In genomic region chr11:133964946-133965632, GRCh38 we compare ENCODE assay signal across 19 cellular contexts. TPM values are rescaled to one million over a fixed set of nuclear protein-coding genes. Genes with fewer than 3 reads are reported as not detected.
A peak's percentile ranks its signal among the peaks of the same experiment; 100 is the strongest.
DNase-seq lines count a peak whose midpoint lies in the region; ATAC-seq, FAIRE-seq and TF ChIP-seq lines count a peak whose summit lies in the region.
"Had no signal": no experiment of that assay in that cellular context is flagged by ENCODE, and none has a peak within 500 bp of the region (broad histone marks: within the 10 kb centered on the region; RNA-seq: fewer than 3 reads in every experiment).

No MANE protein-coding gene starts in this region.

- TF ChIP-seq CTCF in cardiac fibroblast (IDR thresholded peaks at IDR 0.05; ENCODE audit: low read depth, low read length), result no peak
- TF ChIP-seq CTCF in mucosa of descending colon (IDR thresholded peaks at IDR 0.05), result no peak

- no peaks in the 10 kb centered on the region for H3K36me3 Mint-ChIP-seq in activated CD4-positive, alpha-beta memory T cell treated with anti-CD3 and anti-CD28 coated beads for 36 hours
- H3K36me3 Mint-ChIP-seq: stimulated activated effector memory CD8-positive, alpha-beta T cell treated with anti-CD3 and anti-CD28 coated beads, Interleukin-12 subunit alpha, Interleukin-12 subunit beta, amount 100 ng/mL, for 72 hours had no signal

- ATAC-seq in HG03571 (IDR thresholded peaks at IDR 0.05; ENCODE audit: unreplicated experiment), result no peak
- ATAC-seq in HG02678 (IDR thresholded peaks at IDR 0.05; ENCODE audit: unreplicated experiment), result no peak
- no peak for ATAC-seq in mucosa of descending colon
- ATAC-seq: pancreas; stimulated activated effector memory CD8-positive, alpha-beta T cell treated with anti-CD3 and anti-CD28 coated beads, Interleukin-12 subunit alpha, Interleukin-12 subunit beta, amount 100 ng/mL, for 72 hours had no signal

- FAIRE-seq in HTR-8/SVneo (lab: Jason Lieb, UNC), result no peak
- FAIRE-seq: pancreas had no signal

- H3K27me3 Mint-ChIP-seq in activated CD4-positive, alpha-beta memory T cell treated with anti-CD3 and anti-CD28 coated beads for 36 hours, result peaks cover 7% of the 10 kb centered on the region

- CTCF ChIA-PET in activated CD4-positive, alpha-beta memory T cell treated with anti-CD3 and anti-CD28 coated beads for 36 hours (lab: Charles Lee), result no interaction called here

- intact Hi-C loops in activated CD4-positive, alpha-beta memory T cell treated with anti-CD3 and anti-CD28 coated beads for 36 hours (cut with micrococcal nuclease), result no loop called here
- intact Hi-C loops in mucosa of descending colon (cut with DNase I, micrococcal nuclease), result no loop called here

- POLR2A ChIA-PET in activated CD4-positive, alpha-beta memory T cell treated with anti-CD3 and anti-CD28 coated beads for 36 hours (lab: Charles Lee), result no interaction called here

- H3K4me3 Mint-ChIP-seq in activated CD4-positive, alpha-beta memory T cell treated with anti-CD3 and anti-CD28 coated beads for 36 hours, result no peak overlapping the region
- H3K4me3 Mint-ChIP-seq: stimulated activated effector memory CD8-positive, alpha-beta T cell treated with anti-CD3 and anti-CD28 coated beads, Interleukin-12 subunit alpha, Interleukin-12 subunit beta, amount 100 ng/mL, for 72 hours; T-helper 2 cell treated with Interferon-gamma antibody and Interleukin-4, amounts not matched to agents 5 μg/mL and 100 μg/mL, for 36 hours had no signal

- no peaks in the 10 kb centered on the region for H3K9me3 Mint-ChIP-seq in activated CD4-positive, alpha-beta memory T cell treated with anti-CD3 and anti-CD28 coated beads for 36 hours
- H3K9me3 Mint-ChIP-seq: T-helper 2 cell treated with Interferon-gamma antibody and Interleukin-4, amounts not matched to agents 5 μg/mL and 100 μg/mL, for 36 hours had no signal

- H3K4me1 ChIP-seq in mucosa of descending colon (ENCODE audit: low read depth), result no peaks in the 10 kb centered on the region
- H3K4me1 ChIP-seq: pancreas, Peyer's patch had no signal

- no peak overlapping the region for H3K27ac Mint-ChIP-seq in activated CD4-positive, alpha-beta memory T cell treated with anti-CD3 and anti-CD28 coated beads for 36 hours
- H3K27ac Mint-ChIP-seq: stimulated activated effector memory CD8-positive, alpha-beta T cell treated with anti-CD3 and anti-CD28 coated beads, Interleukin-12 subunit alpha, Interleukin-12 subunit beta, amount 100 ng/mL, for 72 hours; T-helper 2 cell treated with Interferon-gamma antibody and Interleukin-4, amounts not matched to agents 5 μg/mL and 100 μg/mL, for 36 hours had no signal

- DNase-seq in AG08395 (ENCODE audit: low spot score) (peak; percentile 73), HTR-8/SVneo (ENCODE audit: insufficient read length, low spot score) (peak; percentile 48), cardiac fibroblast (ENCODE audit: low read depth in 2 of 2) (peak; percentile 11 to 70), medulla oblongata (ENCODE audit: extremely low spot score) (peak; percentile 37), mucosa of descending colon (no peak)
- no peak for DNase-seq in activated CD4-positive, alpha-beta memory T cell treated with anti-CD3 and anti-CD28 coated beads for 36 hours
- DNase-seq: activated CD4-positive, alpha-beta T cell treated with anti-CD3 and anti-CD28 coated beads, Interleukin-2, amount 50 U/mL, for 48 hours; activated effector memory CD4-positive, alpha-beta T cell treated with Interleukin-2 at 50 U/mL for 16 hours; brain microvascular endothelial cell; HCEC 1CT; midbrain; NCI-H510A; Peyer's patch; stimulated activated CD4-positive, alpha-beta T cell treated with anti-CD3 and anti-CD28 coated beads, Interleukin-2, amount 100 ng/mL, for 48 hours had no signal

- peaks cover 12% of the 10 kb centered on the region for H3K4me1 Mint-ChIP-seq in activated CD4-positive, alpha-beta memory T cell treated with anti-CD3 and anti-CD28 coated beads for 36 hours (ENCODE audit: low read depth)

- H3K4me3 ChIP-seq in cardiac fibroblast (replicated peaks in 1 of 2; ENCODE audit: low read depth in 2 of 2, low read length in 2 of 2), result no peak overlapping the region
- no peak overlapping the region for H3K4me3 ChIP-seq in mucosa of descending colon
- H3K4me3 ChIP-seq: pancreas, Peyer's patch had no signal

- no peaks in the 10 kb centered on the region for H3K36me3 ChIP-seq in mucosa of descending colon (ENCODE audit: low read depth)
- H3K36me3 ChIP-seq: brain microvascular endothelial cell, pancreas, Peyer's patch had no signal

- no peaks in the 10 kb centered on the region for H3K9me3 ChIP-seq in mucosa of descending colon
- H3K9me3 ChIP-seq: pancreas, Peyer's patch had no signal

RNA-seq across cellular contexts. Expression of gene IGSF9B, which starts 8.3 kb away (rescaled TPM):
- 10 to 100 TPM; 24.6 to 30.3 TPM for total RNA-seq in activated CD4-positive, alpha-beta memory T cell treated with anti-CD3 and anti-CD28 coated beads for 36 hours
- total RNA-seq in mucosa of descending colon, result 10 to 100 TPM in 1 of 3 donors, 1 to 10 TPM in 2; 5.2 to 42.6 (median 5.8) TPM

Comparison
In these comparisons a context has a peak if more than half of its experiments do, and no peak if none do; other contexts are left out.
1. DNase-seq: peak in AG08395 (single experiment), HTR-8/SVneo (single experiment), cardiac fibroblast (2 of 2) and medulla oblongata (single experiment); none in activated CD4-positive, alpha-beta memory T cell treated with anti-CD3 and anti-CD28 coated beads for 36 hours (single experiment) and mucosa of descending colon (0 of 3).